In genomic region chr2:36667931-36668330, GRCh38 we compare ENCODE assay signal across 20 cellular contexts. TPM values are rescaled to one million over a fixed set of nuclear protein-coding genes. Genes with fewer than 3 reads are reported as not detected.
"Had no signal": no experiment of that assay in that cellular context is flagged by ENCODE, and none has a peak within 500 bp of the region (broad histone marks: within the 10 kb centered on the region; RNA-seq: fewer than 3 reads in every experiment).

No MANE protein-coding gene starts in this region.

- H3K27ac Mint-ChIP-seq: activated naive CD4-positive, alpha-beta T cell treated with anti-CD3 and anti-CD28 coated beads for 36 hours; activated T-helper 17 cell treated with anti-CD3 and anti-CD28 coated beads, Interleukin-2, amount 50 U/mL, for 72 hours; natural killer cell had no signal

- H3K9me3 Mint-ChIP-seq: activated naive CD4-positive, alpha-beta T cell treated with anti-CD3 and anti-CD28 coated beads for 36 hours; activated T-helper 17 cell treated with anti-CD3 and anti-CD28 coated beads, Interleukin-2, amount 50 U/mL, for 72 hours; natural killer cell had no signal

- H3K36me3 ChIP-seq: heart left ventricle, left lung, right atrium auricular region, suprapubic skin had no signal

- H3K27me3 ChIP-seq: left lung, right atrium auricular region, suprapubic skin had no signal

- H3K36me3 Mint-ChIP-seq: natural killer cell had no signal

- H3K27ac ChIP-seq: heart left ventricle, left lung, right atrium auricular region, suprapubic skin had no signal

- FAIRE-seq: frontal cortex, kidney, small intestine had no signal

- H3K4me1 Mint-ChIP-seq: activated T-helper 17 cell treated with anti-CD3 and anti-CD28 coated beads, Interleukin-2, amount 50 U/mL, for 72 hours; natural killer cell had no signal

- DNase-seq: activated CD4-positive, alpha-beta T cell treated with anti-CD3 and anti-CD28 coated beads, Interleukin-2, amount 50 U/mL, for 4 hours; activated CD4-positive, CD25-positive, alpha-beta regulatory T cell treated with anti-CD3 and anti-CD28 coated beads, Interleukin-2, amount 50 U/mL, for 72 hours; activated naive CD4-positive, alpha-beta T cell treated with anti-CD3 and anti-CD28 coated beads for 36 hours; cortex of kidney; effector memory CD4-positive, alpha-beta T cell; heart left ventricle; kidney; left lung; mesenchymal stem cell; natural killer cell; small intestine; stimulated activated naive CD8-positive, alpha-beta T cell treated with anti-CD3 and anti-CD28 coated beads, Interleukin-15, Interleukin-2, amounts not matched to agents 100 U/mL and 50 U/mL, for 24 hours; T-helper 1 cell; T1000; trophoblast cell had no signal

- H3K4me1 ChIP-seq: left lung, suprapubic skin had no signal

- H3K4me3 Mint-ChIP-seq: activated naive CD4-positive, alpha-beta T cell treated with anti-CD3 and anti-CD28 coated beads for 36 hours; activated T-helper 17 cell treated with anti-CD3 and anti-CD28 coated beads, Interleukin-2, amount 50 U/mL, for 72 hours; natural killer cell had no signal

- H3K4me3 ChIP-seq: heart left ventricle, left lung, right atrium auricular region, suprapubic skin had no signal

- ATAC-seq: activated T-helper 17 cell treated with anti-CD3 and anti-CD28 coated beads, Interleukin-2, amount 50 U/mL, for 72 hours; heart left ventricle; left lung; natural killer cell; stimulated activated naive CD8-positive, alpha-beta T cell treated with anti-CD3 and anti-CD28 coated beads, Interleukin-15, Interleukin-2, amounts not matched to agents 100 U/mL and 50 U/mL, for 24 hours had no signal

- H3K9me3 ChIP-seq: heart left ventricle, left lung, right atrium auricular region, suprapubic skin had no signal

RNA-seq across cellular contexts. Expression of gene VIT, which starts 28.6 kb away (rescaled TPM):
- total RNA-seq: activated naive CD4-positive, alpha-beta T cell treated with anti-CD3 and anti-CD28 coated beads for 36 hours; activated T-helper 17 cell treated with anti-CD3 and anti-CD28 coated beads, Interleukin-2, amount 50 U/mL, for 72 hours; epithelial cell of proximal tubule; kidney had no signal
